7 cellular contexts compared by ENCODE assay signal in the genomic region with DNA sequence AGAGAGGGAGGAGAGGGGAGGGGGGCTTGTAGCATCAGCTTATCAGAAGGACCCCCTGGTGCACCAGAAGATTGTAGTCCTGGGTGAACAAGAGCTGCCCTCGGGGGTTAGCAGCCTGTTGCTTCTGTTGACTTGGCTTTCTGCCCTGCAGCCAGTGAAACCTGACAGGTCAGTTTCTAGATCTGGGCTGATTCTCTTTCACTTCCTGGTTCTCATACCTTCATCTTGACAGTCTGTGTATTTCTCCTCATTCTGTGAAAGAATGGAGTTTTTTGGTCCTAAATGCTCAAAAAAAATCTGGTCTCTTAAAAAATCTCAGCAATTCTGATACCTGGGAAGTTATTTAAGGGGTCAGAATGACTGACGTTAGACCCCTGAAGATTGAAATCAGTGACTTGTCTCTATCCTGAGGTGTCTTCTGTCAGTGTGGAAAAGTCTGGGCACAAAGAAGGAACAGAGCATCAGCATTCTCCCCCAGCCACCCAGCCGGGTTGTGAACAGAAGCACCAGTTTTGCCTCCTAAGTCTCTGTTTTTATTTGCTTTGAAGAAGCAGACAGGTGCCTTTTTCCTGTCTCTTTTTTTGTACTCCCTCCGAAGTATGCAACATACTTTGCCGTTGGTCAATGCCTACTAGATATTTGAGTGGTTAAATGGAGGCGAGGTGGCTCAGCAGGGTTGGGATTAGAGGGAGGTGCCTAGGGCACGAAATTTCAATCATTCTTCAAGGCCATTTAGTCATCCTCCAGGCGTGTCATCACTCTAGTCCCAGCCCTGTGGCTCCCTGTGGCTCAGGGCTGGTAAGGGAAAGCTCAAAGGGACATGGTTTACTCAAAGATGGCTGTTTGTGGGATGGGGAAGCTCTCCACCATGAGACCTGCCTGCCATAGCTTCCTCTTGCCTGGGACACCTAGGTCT. TPM values are rescaled to one million over a fixed set of nuclear protein-coding genes. Genes with fewer than 3 reads are reported as not detected.
A peak's percentile ranks its signal among the peaks of the same experiment; 100 is the strongest.
DNase-seq lines count a peak whose midpoint lies in the region; ATAC-seq and TF ChIP-seq lines count a peak whose summit lies in the region.

No MANE protein-coding gene starts in this region.

- peak overlapping the region; percentile 67; the same call in 1 of the 2 replicates for H3K27ac ChIP-seq in GM23338 (ENCODE audit: low read depth)
- H3K27ac ChIP-seq in neural progenitor cell = no peak overlapping the region

- H3K36me3 ChIP-seq in GM23338 (ENCODE audit: insufficient read depth) = peaks cover 30% of the 10 kb centered on the region
- no peaks in the 10 kb centered on the region for H3K36me3 ChIP-seq in neural progenitor cell

- H2AFZ ChIP-seq in GM23338 (no peak overlapping the region), neural progenitor cell (replicated peaks) (no peak overlapping the region)

- H3F3A ChIP-seq in GM23338 (replicated peaks; ENCODE audit: low read depth) (0 out of 2 replicates have a peak, but pooled peaks cover 11% of the 10 kb centered on the region), neural progenitor cell (ENCODE audit: low read depth) (no peaks in the 10 kb centered on the region)

- H3K27ac Mint-ChIP-seq in GM23338 (peak overlapping the region; percentile 7), neural progenitor cell (no peak overlapping the region)
- H3K27ac Mint-ChIP-seq in activated T-helper 1 cell treated with anti-CD3 and anti-CD28 coated beads, Interleukin-12 subunit alpha, Interleukin-12 subunit beta, Interleukin-2, Interleukin-4 antibody, amounts not matched to agents 30 ng/mL and 10 ng/mL and 1 ng/mL, durations not matched to agents 14 hours and 24 hours and 36 hours = peak overlapping the region; percentile 23

- peaks cover 4% of the 10 kb centered on the region for H3K27me3 Mint-ChIP-seq in GM23338 (ENCODE audit: insufficient read depth, low read depth, poor library complexity)
- H3K27me3 Mint-ChIP-seq in activated T-helper 1 cell treated with anti-CD3 and anti-CD28 coated beads, Interleukin-12 subunit alpha, Interleukin-12 subunit beta, Interleukin-2, Interleukin-4 antibody, amounts not matched to agents 30 ng/mL and 10 ng/mL and 1 ng/mL, durations not matched to agents 14 hours and 24 hours and 36 hours (ENCODE audit: insufficient read depth) = no peaks in the 10 kb centered on the region
- H3K27me3 Mint-ChIP-seq in neural progenitor cell (ENCODE audit: insufficient read depth, low read depth) = no peaks in the 10 kb centered on the region

- DNase-seq in GM23338 (ENCODE audit: low spot score) = no peak
- DNase-seq in LNCaP clone FGC (ENCODE audit: low read depth) = peak; percentile 94
- DNase-seq in activated T-helper 1 cell treated with anti-CD3 and anti-CD28 coated beads, Interleukin-12 subunit alpha, Interleukin-12 subunit beta, Interleukin-2, Interleukin-4 antibody, amounts not matched to agents 30 ng/mL and 10 ng/mL and 1 ng/mL, durations not matched to agents 14 hours and 24 hours and 36 hours (ENCODE audit: low spot score) = no peak
- peak; percentile 11 for DNase-seq in neural progenitor cell (ENCODE audit: low spot score)
- DNase-seq in stimulated activated naive CD4-positive, alpha-beta T cell (lab: John Stamatoyannopoulos, UW) = no peak
- no peak for DNase-seq in mesenteric fat pad (ENCODE audit: low spot score)

- no peak overlapping the region for H3K4me3 ChIP-seq in GM23338
- H3K4me3 ChIP-seq in LNCaP clone FGC (ENCODE audit: low read depth, low read length) = peak overlapping the region; percentile 6; the same call in 1 of the 2 replicates
- no peak overlapping the region for H3K4me3 ChIP-seq in neural progenitor cell

- peaks cover 12% of the 10 kb centered on the region for H3K9me2 ChIP-seq in GM23338 (ENCODE audit: insufficient read depth)

- intact Hi-C loops in activated T-helper 1 cell treated with anti-CD3 and anti-CD28 coated beads, Interleukin-12 subunit alpha, Interleukin-12 subunit beta, Interleukin-2, Interleukin-4 antibody, amounts not matched to agents 30 ng/mL and 10 ng/mL and 1 ng/mL, durations not matched to agents 14 hours and 24 hours and 36 hours (cut with micrococcal nuclease) = no loop called here

- TF ChIP-seq CTCF in GM23338 (conservative IDR thresholded peaks at IDR 0.05; ENCODE audit: low read depth in 2 of 2) (no peak), LNCaP clone FGC (IDR thresholded peaks at IDR 0.05; ENCODE audit: control insufficient read depth, extremely low read depth, insufficient read depth) (no peak), neural progenitor cell (IDR thresholded peaks at IDR 0.05) (no peak)

- no peak overlapping the region for H3K4me3 Mint-ChIP-seq in GM23338
- H3K4me3 Mint-ChIP-seq in activated T-helper 1 cell treated with anti-CD3 and anti-CD28 coated beads, Interleukin-12 subunit alpha, Interleukin-12 subunit beta, Interleukin-2, Interleukin-4 antibody, amounts not matched to agents 30 ng/mL and 10 ng/mL and 1 ng/mL, durations not matched to agents 14 hours and 24 hours and 36 hours = no peak overlapping the region
- no peak overlapping the region for H3K4me3 Mint-ChIP-seq in neural progenitor cell

- H3K9ac ChIP-seq in neural progenitor cell = no peak overlapping the region

- no peaks in the 10 kb centered on the region for H3K27me3 ChIP-seq in GM23338 (ENCODE audit: insufficient read depth)
- no peaks in the 10 kb centered on the region for H3K27me3 ChIP-seq in neural progenitor cell

- peak overlapping the region; percentile 4; the same call in 1 of the 2 replicates for H3K4me2 ChIP-seq in GM23338
- no peak overlapping the region for H3K4me2 ChIP-seq in neural progenitor cell

- H3K79me2 ChIP-seq in GM23338 (replicated peaks; ENCODE audit: insufficient read depth) = peaks cover 74% of the 10 kb centered on the region
- no peaks in the 10 kb centered on the region for H3K79me2 ChIP-seq in neural progenitor cell (ENCODE audit: low read depth)

- H4K20me1 ChIP-seq in GM23338 (replicated peaks; ENCODE audit: insufficient read depth) (peaks cover 11% of the 10 kb centered on the region; the same call in 1 of the 2 replicates), neural progenitor cell (ENCODE audit: low read depth) (no peaks in the 10 kb centered on the region)

- H3K9me3 Mint-ChIP-seq in GM23338 (no peaks in the 10 kb centered on the region), neural progenitor cell (no peaks in the 10 kb centered on the region)
- no peaks in the 10 kb centered on the region for H3K9me3 Mint-ChIP-seq in activated T-helper 1 cell treated with anti-CD3 and anti-CD28 coated beads, Interleukin-12 subunit alpha, Interleukin-12 subunit beta, Interleukin-2, Interleukin-4 antibody, amounts not matched to agents 30 ng/mL and 10 ng/mL and 1 ng/mL, durations not matched to agents 14 hours and 24 hours and 36 hours

- H3K36me3 Mint-ChIP-seq in GM23338 (ENCODE audit: low read depth) (peaks cover 73% of the 10 kb centered on the region), neural progenitor cell (peaks cover 14% of the 10 kb centered on the region)
- H3K36me3 Mint-ChIP-seq in activated T-helper 1 cell treated with anti-CD3 and anti-CD28 coated beads, Interleukin-12 subunit alpha, Interleukin-12 subunit beta, Interleukin-2, Interleukin-4 antibody, amounts not matched to agents 30 ng/mL and 10 ng/mL and 1 ng/mL, durations not matched to agents 14 hours and 24 hours and 36 hours (ENCODE audit: low read depth) = peaks cover 21% of the 10 kb centered on the region

- peaks cover 52% of the 10 kb centered on the region for H3K4me1 Mint-ChIP-seq in GM23338
- peaks cover 48% of the 10 kb centered on the region for H3K4me1 Mint-ChIP-seq in activated T-helper 1 cell treated with anti-CD3 and anti-CD28 coated beads, Interleukin-12 subunit alpha, Interleukin-12 subunit beta, Interleukin-2, Interleukin-4 antibody, amounts not matched to agents 30 ng/mL and 10 ng/mL and 1 ng/mL, durations not matched to agents 14 hours and 24 hours and 36 hours (ENCODE audit: low read depth)
- H3K4me1 Mint-ChIP-seq in neural progenitor cell = peaks cover 25% of the 10 kb centered on the region

- H3K9me3 ChIP-seq in neural progenitor cell (ENCODE audit: low read depth) = no peaks in the 10 kb centered on the region

- peaks cover 30% of the 10 kb centered on the region for H3K4me1 ChIP-seq in GM23338 (ENCODE audit: insufficient read depth)
- H3K4me1 ChIP-seq in neural progenitor cell = peaks cover 16% of the 10 kb centered on the region

- ATAC-seq in GM18502 (IDR thresholded peaks at IDR 0.05; ENCODE audit: poor library complexity, unreplicated experiment) = peak; percentile 57
- peak; percentile 58 for ATAC-seq in GM23338

TF ChIP-seq in GM23338, 12 proteins besides CTCF, POLR2A, EP300 and RAD21:
- TF ChIP-seq, protein P1, sequence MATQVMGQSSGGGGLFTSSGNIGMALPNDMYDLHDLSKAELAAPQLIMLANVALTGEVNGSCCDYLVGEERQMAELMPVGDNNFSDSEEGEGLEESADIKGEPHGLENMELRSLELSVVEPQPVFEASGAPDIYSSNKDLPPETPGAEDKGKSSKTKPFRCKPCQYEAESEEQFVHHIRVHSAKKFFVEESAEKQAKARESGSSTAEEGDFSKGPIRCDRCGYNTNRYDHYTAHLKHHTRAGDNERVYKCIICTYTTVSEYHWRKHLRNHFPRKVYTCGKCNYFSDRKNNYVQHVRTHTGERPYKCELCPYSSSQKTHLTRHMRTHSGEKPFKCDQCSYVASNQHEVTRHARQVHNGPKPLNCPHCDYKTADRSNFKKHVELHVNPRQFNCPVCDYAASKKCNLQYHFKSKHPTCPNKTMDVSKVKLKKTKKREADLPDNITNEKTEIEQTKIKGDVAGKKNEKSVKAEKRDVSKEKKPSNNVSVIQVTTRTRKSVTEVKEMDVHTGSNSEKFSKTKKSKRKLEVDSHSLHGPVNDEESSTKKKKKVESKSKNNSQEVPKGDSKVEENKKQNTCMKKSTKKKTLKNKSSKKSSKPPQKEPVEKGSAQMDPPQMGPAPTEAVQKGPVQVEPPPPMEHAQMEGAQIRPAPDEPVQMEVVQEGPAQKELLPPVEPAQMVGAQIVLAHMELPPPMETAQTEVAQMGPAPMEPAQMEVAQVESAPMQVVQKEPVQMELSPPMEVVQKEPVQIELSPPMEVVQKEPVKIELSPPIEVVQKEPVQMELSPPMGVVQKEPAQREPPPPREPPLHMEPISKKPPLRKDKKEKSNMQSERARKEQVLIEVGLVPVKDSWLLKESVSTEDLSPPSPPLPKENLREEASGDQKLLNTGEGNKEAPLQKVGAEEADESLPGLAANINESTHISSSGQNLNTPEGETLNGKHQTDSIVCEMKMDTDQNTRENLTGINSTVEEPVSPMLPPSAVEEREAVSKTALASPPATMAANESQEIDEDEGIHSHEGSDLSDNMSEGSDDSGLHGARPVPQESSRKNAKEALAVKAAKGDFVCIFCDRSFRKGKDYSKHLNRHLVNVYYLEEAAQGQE (IDR thresholded peaks at IDR 0.05; ENCODE audit: unreplicated experiment) = no peak
- no peak for TF ChIP-seq STAT1 (IDR thresholded peaks at IDR 0.05; ENCODE audit: unreplicated experiment)

RNA-seq across cellular contexts. Expression of gene TTC9, which starts 24.0 kb away (rescaled TPM):
- total RNA-seq in GM23338 (2014; rRNA removed; shearing (Covaris generic)) = 29.2 and 34.2 TPM in 2 replicates
- 9.9 and 10.3 TPM in 2 replicates for polyA plus RNA-seq in GM23338 (2016; fragmentation: Nextera tagmentation; extraction: Ambion mirVana)
- total RNA-seq in activated T-helper 1 cell treated with anti-CD3 and anti-CD28 coated beads, Interleukin-12 subunit alpha, Interleukin-12 subunit beta, Interleukin-2, Interleukin-4 antibody, amounts not matched to agents 30 ng/mL and 10 ng/mL and 1 ng/mL, durations not matched to agents 14 hours and 24 hours and 36 hours = 6.6 and 6.7 TPM in 2 replicates
- total RNA-seq in neural progenitor cell (ENCODE audit: low replicate concordance) (3.5 and 3.7 TPM in 2 replicates), mesenteric fat pad (0.51 TPM)

Comparison
In these comparisons a context has a peak if more than half of its experiments do, and no peak if none do; other contexts are left out.
1. DNase-seq: peak in LNCaP clone FGC (single experiment) and neural progenitor cell (single experiment); none in GM23338 (single experiment), activated T-helper 1 cell treated with anti-CD3 and anti-CD28 coated beads, Interleukin-12 subunit alpha, Interleukin-12 subunit beta, Interleukin-2, Interleukin-4 antibody, amounts not matched to agents 30 ng/mL and 10 ng/mL and 1 ng/mL, durations not matched to agents 14 hours and 24 hours and 36 hours (single experiment), stimulated activated naive CD4-positive, alpha-beta T cell (0 of 6) and mesenteric fat pad (single experiment).